In the genomic region with DNA sequence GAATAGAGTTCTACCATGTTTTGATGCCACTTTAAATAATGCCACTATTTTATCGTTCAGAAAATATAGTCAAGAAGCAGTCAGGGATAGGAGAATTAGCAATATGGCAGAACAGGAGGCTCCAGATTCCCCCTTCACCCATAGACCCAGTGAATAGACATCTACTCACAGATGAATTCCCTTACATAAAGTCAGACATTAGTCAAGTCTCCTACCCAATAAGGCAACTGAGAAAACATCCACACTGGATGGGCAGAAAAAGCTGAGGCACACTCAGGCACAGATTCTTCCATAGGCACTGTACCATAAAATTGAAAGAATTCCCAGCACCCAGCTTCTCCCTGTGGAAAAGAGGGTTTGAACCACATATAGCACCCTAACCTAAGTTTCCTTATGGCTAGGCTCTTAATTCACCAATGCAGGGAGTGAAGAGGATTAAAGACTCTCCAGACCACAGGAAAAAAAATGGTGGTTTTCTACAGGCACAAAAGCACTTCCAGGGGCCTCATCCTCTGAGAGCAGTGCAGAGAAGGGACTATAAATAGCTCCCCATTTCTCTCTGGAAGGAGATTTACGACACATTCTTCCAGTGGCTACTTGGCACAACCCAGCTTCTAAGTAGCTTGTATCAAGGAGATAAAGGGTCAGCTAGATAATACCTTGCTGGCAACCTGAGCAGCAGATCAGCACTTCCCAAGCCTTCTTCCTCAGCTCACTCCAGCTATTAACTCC, we compare ENCODE assay signal across 11 cellular contexts.
DNase-seq lines count a peak whose midpoint lies in the region; ATAC-seq and TF ChIP-seq lines count a peak whose summit lies in the region.
"Had no signal": no experiment of that assay in that cellular context is flagged by ENCODE, and none has a peak within 500 bp of the region (broad histone marks: within the 10 kb centered on the region; RNA-seq: fewer than 3 reads in every experiment).

No MANE protein-coding gene starts in this region.

- POLR2A ChIA-PET in Panc1 (lab: Charles Lee) (no interaction called here), OCI-LY7 (lab: Charles Lee) (no interaction called here)

- peak overlapping the region; percentile 81 for H3K27ac ChIP-seq in Panc1 (ENCODE audit: low read length)
- H3K27ac ChIP-seq in OCI-LY7 (ENCODE audit: low read depth, low read length, poor library complexity, severe bottlenecking) = no peak overlapping the region
- H3K27ac ChIP-seq: thyroid gland had no signal

- intact Hi-C loops in Panc1 (cut with micrococcal nuclease; ENCODE audit: unreplicated experiment) = no loop called here
- intact Hi-C loops in OCI-LY7 (cut with micrococcal nuclease; ENCODE audit: unreplicated experiment) = no loop called here

- CTCF ChIA-PET in Panc1 (lab: Charles Lee) (no interaction called here), OCI-LY7 (lab: Charles Lee; ENCODE audit: unreplicated experiment) (no interaction called here)

- no peaks in the 10 kb centered on the region for H3K79me2 ChIP-seq in OCI-LY7 (ENCODE audit: insufficient read depth, low read depth, low read length)

- no peak overlapping the region for H3K4me3 ChIP-seq in Panc1 (ENCODE audit: low read depth in 2 of 2, low read length in 2 of 2)
- H3K4me3 ChIP-seq in foreskin fibroblast (ENCODE audit: low read depth in 1 of 2, low read length in 2 of 2) = no peak overlapping the region
- no peak overlapping the region for H3K4me3 ChIP-seq in retinal pigment epithelial cell (ENCODE audit: low read length)
- no peak overlapping the region for H3K4me3 ChIP-seq in OCI-LY7 (ENCODE audit: low read depth, low read length, poor library complexity, severe bottlenecking)
- H3K4me3 ChIP-seq: thyroid gland had no signal

- H3K36me3 ChIP-seq in Panc1 (ENCODE audit: control insufficient read depth, insufficient read depth, low read length) (no peaks in the 10 kb centered on the region), OCI-LY7 (ENCODE audit: insufficient read depth, low read length) (no peaks in the 10 kb centered on the region)
- H3K36me3 ChIP-seq: thyroid gland had no signal

- BruUV-seq in Panc1 (replicated peaks; lab: Mats Ljungman, UMichigan) (no TSS peak), OCI-LY7 (replicated peaks; lab: Mats Ljungman, UMichigan) (no TSS peak)

- in situ Hi-C loops in Panc1 (cut with HindIII; ENCODE audit: low pct_unique_long_range_greater_than_20kb, low sequenced_read_pairs) = no loop called here

- peaks cover 4% of the 10 kb centered on the region for H3K9me3 ChIP-seq in Panc1 (ENCODE audit: control insufficient read depth, insufficient read depth, low read depth, low read length)
- H3K9me3 ChIP-seq in OCI-LY7 (ENCODE audit: low read length) = no peaks in the 10 kb centered on the region
- H3K9me3 ChIP-seq: thyroid gland had no signal

- no peaks in the 10 kb centered on the region for H3K9me2 ChIP-seq in OCI-LY7 (ENCODE audit: insufficient read depth, low read length)

- ATAC-seq in Panc1 = no peak
- no peak for ATAC-seq in HG03175 (IDR thresholded peaks at IDR 0.05; ENCODE audit: unreplicated experiment)

- H3K4me2 ChIP-seq in OCI-LY7 (ENCODE audit: low read length) = no peak overlapping the region

- no peak for TF ChIP-seq CTCF in Panc1 (IDR thresholded peaks at IDR 0.05)
- no peak for TF ChIP-seq CTCF in foreskin fibroblast (IDR thresholded peaks at IDR 0.05; ENCODE audit: low read depth, low read length)
- no peak for TF ChIP-seq CTCF in retinal pigment epithelial cell (conservative IDR thresholded peaks at IDR 0.05; ENCODE audit: low read depth, low read length)
- no peak for TF ChIP-seq CTCF in OCI-LY7 (conservative IDR thresholded peaks at IDR 0.05; ENCODE audit: low read length)

- H2AFZ ChIP-seq in OCI-LY7 (ENCODE audit: low read length) = no peak overlapping the region

- peak; percentile 14 for DNase-seq in NCI-H2171 treated with DMSO at 0.1 percent for 48 hours (lab: John Stamatoyannopoulos, UW)
- no peak for DNase-seq in NCI-H2171 (lab: John Stamatoyannopoulos, UW)
- no peak for DNase-seq in Panc1 (ENCODE audit: low read depth, low spot score)
- peak; percentile 68 to 79 for DNase-seq in foreskin fibroblast
- peak; percentile 80 for DNase-seq in retinal pigment epithelial cell (ENCODE audit: low read depth)
- DNase-seq in AG20443 (ENCODE audit: low spot score) = no peak
- no peak for DNase-seq in OCI-LY7 (ENCODE audit: low spot score)
- DNase-seq: NCI-H1105, T-helper 2 cell, thyroid gland had no signal

- no peaks in the 10 kb centered on the region for H4K20me1 ChIP-seq in OCI-LY7 (ENCODE audit: insufficient read depth, low read length)

- no peaks in the 10 kb centered on the region for H3K27me3 ChIP-seq in Panc1 (ENCODE audit: control insufficient read depth, insufficient read depth, low read length)
- H3K27me3 ChIP-seq: thyroid gland had no signal

- H3K4me1 ChIP-seq in Panc1 (ENCODE audit: control insufficient read depth, insufficient read depth, low read length) (peaks cover 21% of the 10 kb centered on the region), OCI-LY7 (ENCODE audit: insufficient read depth, low read length, poor library complexity, severe bottlenecking) (no peaks in the 10 kb centered on the region)
- H3K4me1 ChIP-seq: thyroid gland had no signal

Comparison
In these comparisons a context has a peak if more than half of its experiments do, and no peak if none do; other contexts are left out.
1. DNase-seq: peak in NCI-H2171 treated with DMSO at 0.1 percent for 48 hours (single experiment), foreskin fibroblast (2 of 2) and retinal pigment epithelial cell (single experiment); none in NCI-H2171 (single experiment), Panc1 (single experiment), AG20443 (single experiment) and OCI-LY7 (single experiment).